1 cellular context compared by ENCODE assay signal in the genomic region with DNA sequence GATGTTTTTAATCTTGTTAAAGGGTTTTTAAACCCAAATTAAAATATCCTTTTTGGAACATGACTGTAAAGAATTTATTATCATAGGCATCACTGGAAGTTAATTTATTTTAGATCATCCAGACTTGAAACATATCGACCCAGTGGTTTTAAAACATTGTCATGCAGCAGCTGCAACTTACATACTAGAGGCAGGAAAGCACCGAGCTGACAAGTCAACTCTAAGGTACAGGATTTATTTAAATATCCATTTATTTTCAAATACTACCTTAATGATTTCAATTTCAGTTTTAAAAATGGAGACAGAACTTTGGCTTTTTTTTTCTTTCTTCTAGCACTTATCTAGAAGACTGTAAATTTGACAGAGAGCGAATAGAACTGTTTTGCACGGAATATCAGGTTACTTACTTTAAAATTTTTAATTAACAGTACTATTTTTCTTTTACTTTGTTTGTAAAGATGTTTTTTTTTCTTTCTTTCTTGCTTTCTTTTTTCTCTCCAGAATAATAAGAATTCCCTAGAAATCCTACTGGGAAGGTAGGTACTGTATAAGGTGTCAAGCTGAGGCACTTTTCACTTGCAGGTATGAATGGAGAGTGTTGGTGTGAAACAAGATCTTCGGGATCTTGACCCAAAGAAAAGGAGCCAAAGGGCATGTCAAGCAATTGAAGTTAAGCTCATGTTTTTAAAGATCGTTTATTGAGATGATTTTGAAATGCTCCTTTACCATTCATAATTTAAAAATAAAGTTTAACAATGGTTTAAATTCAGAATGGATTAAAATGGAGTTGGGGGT.
TF ChIP-seq lines count a peak whose summit lies in the region.

No MANE protein-coding gene starts in this region.

TF ChIP-seq in WTC11, 78 proteins besides CTCF, POLR2A, EP300 and RAD21:
- TF ChIP-seq ESRRA (CRISPR knock-in tag; IDR thresholded peaks at IDR 0.05; ENCODE audit: borderline replicate concordance): no peak
- TF ChIP-seq, protein P1, sequence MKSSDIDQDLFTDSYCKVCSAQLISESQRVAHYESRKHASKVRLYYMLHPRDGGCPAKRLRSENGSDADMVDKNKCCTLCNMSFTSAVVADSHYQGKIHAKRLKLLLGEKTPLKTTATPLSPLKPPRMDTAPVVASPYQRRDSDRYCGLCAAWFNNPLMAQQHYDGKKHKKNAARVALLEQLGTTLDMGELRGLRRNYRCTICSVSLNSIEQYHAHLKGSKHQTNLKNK (CRISPR knock-in tag; IDR thresholded peaks at IDR 0.05): no peak
- no peak for TF ChIP-seq ZNF416 (CRISPR knock-in tag; IDR thresholded peaks at IDR 0.05)
- TF ChIP-seq OVOL2 (CRISPR knock-in tag; IDR thresholded peaks at IDR 0.05; ENCODE audit: borderline replicate concordance): no peak
- no peak for TF ChIP-seq ZNF232 (CRISPR knock-in tag; IDR thresholded peaks at IDR 0.05)
- TF ChIP-seq, protein P2, sequence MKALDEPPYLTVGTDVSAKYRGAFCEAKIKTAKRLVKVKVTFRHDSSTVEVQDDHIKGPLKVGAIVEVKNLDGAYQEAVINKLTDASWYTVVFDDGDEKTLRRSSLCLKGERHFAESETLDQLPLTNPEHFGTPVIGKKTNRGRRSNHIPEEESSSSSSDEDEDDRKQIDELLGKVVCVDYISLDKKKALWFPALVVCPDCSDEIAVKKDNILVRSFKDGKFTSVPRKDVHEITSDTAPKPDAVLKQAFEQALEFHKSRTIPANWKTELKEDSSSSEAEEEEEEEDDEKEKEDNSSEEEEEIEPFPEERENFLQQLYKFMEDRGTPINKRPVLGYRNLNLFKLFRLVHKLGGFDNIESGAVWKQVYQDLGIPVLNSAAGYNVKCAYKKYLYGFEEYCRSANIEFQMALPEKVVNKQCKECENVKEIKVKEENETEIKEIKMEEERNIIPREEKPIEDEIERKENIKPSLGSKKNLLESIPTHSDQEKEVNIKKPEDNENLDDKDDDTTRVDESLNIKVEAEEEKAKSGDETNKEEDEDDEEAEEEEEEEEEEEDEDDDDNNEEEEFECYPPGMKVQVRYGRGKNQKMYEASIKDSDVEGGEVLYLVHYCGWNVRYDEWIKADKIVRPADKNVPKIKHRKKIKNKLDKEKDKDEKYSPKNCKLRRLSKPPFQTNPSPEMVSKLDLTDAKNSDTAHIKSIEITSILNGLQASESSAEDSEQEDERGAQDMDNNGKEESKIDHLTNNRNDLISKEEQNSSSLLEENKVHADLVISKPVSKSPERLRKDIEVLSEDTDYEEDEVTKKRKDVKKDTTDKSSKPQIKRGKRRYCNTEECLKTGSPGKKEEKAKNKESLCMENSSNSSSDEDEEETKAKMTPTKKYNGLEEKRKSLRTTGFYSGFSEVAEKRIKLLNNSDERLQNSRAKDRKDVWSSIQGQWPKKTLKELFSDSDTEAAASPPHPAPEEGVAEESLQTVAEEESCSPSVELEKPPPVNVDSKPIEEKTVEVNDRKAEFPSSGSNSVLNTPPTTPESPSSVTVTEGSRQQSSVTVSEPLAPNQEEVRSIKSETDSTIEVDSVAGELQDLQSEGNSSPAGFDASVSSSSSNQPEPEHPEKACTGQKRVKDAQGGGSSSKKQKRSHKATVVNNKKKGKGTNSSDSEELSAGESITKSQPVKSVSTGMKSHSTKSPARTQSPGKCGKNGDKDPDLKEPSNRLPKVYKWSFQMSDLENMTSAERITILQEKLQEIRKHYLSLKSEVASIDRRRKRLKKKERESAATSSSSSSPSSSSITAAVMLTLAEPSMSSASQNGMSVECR (CRISPR knock-in tag; IDR thresholded peaks at IDR 0.05; ENCODE audit: borderline replicate concordance): no peak
- TF ChIP-seq RELA (CRISPR knock-in tag; IDR thresholded peaks at IDR 0.05; ENCODE audit: borderline replicate concordance): no peak
- TF ChIP-seq, protein P3, sequence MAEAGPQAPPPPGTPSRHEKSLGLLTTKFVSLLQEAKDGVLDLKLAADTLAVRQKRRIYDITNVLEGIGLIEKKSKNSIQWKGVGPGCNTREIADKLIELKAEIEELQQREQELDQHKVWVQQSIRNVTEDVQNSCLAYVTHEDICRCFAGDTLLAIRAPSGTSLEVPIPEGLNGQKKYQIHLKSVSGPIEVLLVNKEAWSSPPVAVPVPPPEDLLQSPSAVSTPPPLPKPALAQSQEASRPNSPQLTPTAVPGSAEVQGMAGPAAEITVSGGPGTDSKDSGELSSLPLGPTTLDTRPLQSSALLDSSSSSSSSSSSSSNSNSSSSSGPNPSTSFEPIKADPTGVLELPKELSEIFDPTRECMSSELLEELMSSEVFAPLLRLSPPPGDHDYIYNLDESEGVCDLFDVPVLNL (CRISPR knock-in tag; IDR thresholded peaks at IDR 0.05; ENCODE audit: borderline replicate concordance, low read depth): no peak
- no peak for TF ChIP-seq ZNF396 (CRISPR knock-in tag; IDR thresholded peaks at IDR 0.05; ENCODE audit: borderline replicate concordance)
- TF ChIP-seq TP53 (CRISPR knock-in tag; IDR thresholded peaks at IDR 0.05): no peak
TF ChIP-seq in WTC11: peak in this region for 0.
